In the genomic region with DNA sequence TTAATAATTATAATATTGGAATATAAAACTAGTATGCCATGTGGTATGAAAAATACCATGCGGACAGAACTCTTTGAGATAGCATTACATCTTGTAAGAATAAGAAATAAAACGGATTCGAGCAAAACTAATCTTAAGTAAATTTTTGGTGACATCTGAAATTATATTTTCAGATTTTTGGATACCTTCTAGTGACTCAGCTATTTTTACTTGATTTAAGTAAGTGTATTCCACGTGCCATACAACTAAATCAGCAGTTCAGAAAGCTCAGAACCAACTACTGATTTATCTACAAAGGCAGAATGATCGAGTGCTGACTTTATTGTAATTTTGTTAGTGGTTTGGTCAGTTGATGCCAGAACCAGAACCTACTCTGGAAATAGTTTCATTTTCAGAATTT, we compare ENCODE assay signal across 16 cellular contexts.
"Had no signal": no experiment of that assay in that cellular context is flagged by ENCODE, and none has a peak within 500 bp of the region (broad histone marks: within the 10 kb centered on the region; RNA-seq: fewer than 3 reads in every experiment).

No MANE protein-coding gene starts in this region.

- H3K9me3 ChIP-seq: ovary, sigmoid colon, thoracic aorta, upper lobe of right lung had no signal

- H3K27me3 ChIP-seq: dorsolateral prefrontal cortex, foreskin keratinocyte, ovary, sigmoid colon, upper lobe of right lung had no signal

- H3K4me3 ChIP-seq: dorsolateral prefrontal cortex, lung, ovary, sigmoid colon, thoracic aorta, upper lobe of right lung had no signal

- DNase-seq: activated CD4-positive, alpha-beta T cell treated with anti-CD3 and anti-CD28 coated beads, Interleukin-2, amount 50 U/mL, for 48 hours; activated CD4-positive, CD25-positive, alpha-beta regulatory T cell treated with anti-CD3 and anti-CD28 coated beads, Interleukin-2, amount 50 U/mL, for 72 hours; activated CD8-positive, alpha-beta memory T cell treated with anti-CD3 and anti-CD28 coated beads, Interleukin-2, amount 10 ng/mL, durations not matched to agents 7 days and 5 days; activated naive CD4-positive, alpha-beta T cell treated with anti-CD3 and anti-CD28 coated beads, Interleukin-2, amount 10 ng/mL, durations not matched to agents 7 days and 5 days; activated T-cell treated with anti-CD3 and anti-CD28 coated beads, Interleukin-2, amount 50 U/mL, for 24 hours; dorsolateral prefrontal cortex; foreskin keratinocyte; glutamatergic neuron; immature natural killer cell; left cardiac atrium; ovary; sigmoid colon; stimulated activated CD4-positive, alpha-beta T cell treated with anti-CD3 and anti-CD28 coated beads, Interleukin-1b, Interleukin-23, amount 100 ng/mL, for 48 hours; upper lobe of right lung had no signal

- H3K36me3 ChIP-seq: ovary had no signal

- H3K27ac ChIP-seq: foreskin keratinocyte, thoracic aorta, upper lobe of right lung had no signal
